Comparison of ENCODE assay signal across 8 cellular contexts in genomic region chr1:59013276-59013927, GRCh38.
DNase-seq lines count a peak whose midpoint lies in the region; ATAC-seq lines count a peak whose summit lies in the region.

No MANE protein-coding gene starts in this region.

- ATAC-seq in HG03039 (IDR thresholded peaks at IDR 0.05; ENCODE audit: unreplicated experiment): peak; percentile 46

- H3K27me3 ChIP-seq in thymus (ENCODE audit: control insufficient read depth, insufficient read depth): no peaks in the 10 kb centered on the region

- H3K4me1 ChIP-seq in thymus (ENCODE audit: control insufficient read depth, insufficient read depth, low read length): no peaks in the 10 kb centered on the region

- H3K27ac ChIP-seq in thymus (ENCODE audit: low read depth): peak overlapping the region; percentile 58

- WGBS in thymus: 73% methylated on average over 16 of the region's 16 CpGs

- no peaks in the 10 kb centered on the region for H3K9me3 ChIP-seq in thymus (ENCODE audit: control insufficient read depth)

- DNase-seq in GM19238 (ENCODE audit: insufficient read length, low spot score) (peak; percentile 12), astrocyte of the hippocampus (ENCODE audit: low read depth, low spot score) (peak; percentile 67), kidney glomerular epithelial cell (lab: John Stamatoyannopoulos, UW) (peak; percentile 51), OCI-M2 (lab: John Stamatoyannopoulos, UW; ENCODE audit: unreplicated experiment) (no peak)
- no peak for DNase-seq in activated CD8-positive, alpha-beta memory T cell treated with anti-CD3 and anti-CD28 coated beads, Interleukin-2, amount 50 U/mL, for 48 hours
- DNase-seq in activated CD4-positive, CD25-positive, alpha-beta regulatory T cell (lab: John Stamatoyannopoulos, UW): no peak

- no peak overlapping the region for H3K4me3 ChIP-seq in thymus (ENCODE audit: low read length)

- H3K36me3 ChIP-seq in thymus (ENCODE audit: control insufficient read depth, insufficient read depth): no peaks in the 10 kb centered on the region

Comparison
In these comparisons a context has a peak if more than half of its experiments do, and no peak if none do; other contexts are left out.
1. DNase-seq: peak in GM19238 (single experiment), astrocyte of the hippocampus (single experiment) and kidney glomerular epithelial cell (single experiment); none in activated CD8-positive, alpha-beta memory T cell treated with anti-CD3 and anti-CD28 coated beads, Interleukin-2, amount 50 U/mL, for 48 hours (single experiment), activated CD4-positive, CD25-positive, alpha-beta regulatory T cell (0 of 4) and OCI-M2 (single experiment).